ENCODE assay signal across 21 cellular contexts in genomic region chr9:125399165-125399564, GRCh38.
"Had no signal": no experiment of that assay in that cellular context is flagged by ENCODE, and none has a peak within 500 bp of the region (broad histone marks: within the 10 kb centered on the region; RNA-seq: fewer than 3 reads in every experiment).

No MANE protein-coding gene starts in this region.

- H3K27me3 Mint-ChIP-seq: activated B cell treated with CpG ODN at 0.5 μM for 24 hours; activated CD4-positive, alpha-beta T cell treated with anti-CD3 and anti-CD28 coated beads, Interleukin-2, amount 10 ng/mL, durations not matched to agents 24 days and 14 days; activated CD8-positive, alpha-beta memory T cell treated with anti-CD3 and anti-CD28 coated beads, Interleukin-2, amount 10 ng/mL, durations not matched to agents 7 days and 5 days; activated naive CD8-positive, alpha-beta T cell; activated T-cell treated with anti-CD3 and anti-CD28 coated beads, Interleukin-2, amount 50 U/mL, for 24 hours had no signal

- H3K4me3 Mint-ChIP-seq: activated B cell treated with CpG ODN at 0.5 μM for 24 hours; activated CD4-positive, alpha-beta T cell treated with anti-CD3 and anti-CD28 coated beads, Interleukin-2, amount 10 ng/mL, durations not matched to agents 24 days and 14 days; activated CD8-positive, alpha-beta memory T cell treated with anti-CD3 and anti-CD28 coated beads, Interleukin-2, amount 10 ng/mL, durations not matched to agents 7 days and 5 days; activated naive CD4-positive, alpha-beta T cell treated with anti-CD3 and anti-CD28 coated beads for 36 hours; activated naive CD8-positive, alpha-beta T cell; activated T-cell treated with anti-CD3 and anti-CD28 coated beads, Interleukin-2, amount 50 U/mL, for 24 hours; T-helper 1 cell treated with Interleukin-12 subunit alpha and Interleukin-12 subunit beta and Interleukin-4 antibody, amounts not matched to agents 30 μg/mL and 1 μg/mL, for 36 hours had no signal

- H3K36me3 Mint-ChIP-seq: activated CD8-positive, alpha-beta memory T cell treated with anti-CD3 and anti-CD28 coated beads, Interleukin-2, amount 10 ng/mL, durations not matched to agents 7 days and 5 days; activated naive CD8-positive, alpha-beta T cell had no signal

- DNase-seq: activated B cell treated with CpG ODN at 0.5 μM for 24 hours; activated CD4-positive, alpha-beta T cell treated with anti-CD3 and anti-CD28 coated beads for 1 hour; activated CD4-positive, alpha-beta T cell treated with anti-CD3 and anti-CD28 coated beads, Interleukin-2, amount 10 ng/mL, durations not matched to agents 24 days and 14 days; activated CD4-positive, alpha-beta T cell treated with anti-CD3 and anti-CD28 coated beads, Interleukin-2, amount 50 U/mL, for 48 hours; activated CD8-positive, alpha-beta memory T cell treated with anti-CD3 and anti-CD28 coated beads, Interleukin-2, amount 10 ng/mL, durations not matched to agents 7 days and 5 days; activated gamma-delta T cell; activated naive CD4-positive, alpha-beta T cell treated with anti-CD3 and anti-CD28 coated beads for 36 hours; activated T-cell treated with anti-CD3 and anti-CD28 coated beads, Interleukin-2, amount 50 U/mL, for 24 hours; amygdala; cerebellar nuclear complex; NCI-H1048; NCI-H146; NCI-H187 treated with DMSO at 0.1 percent for 48 hours; NCI-H2081 treated with DMSO at 0.1 percent for 48 hours; NCI-H446; NCI-H524; NCI-H748 treated with DMSO at 0.1 percent for 48 hours had no signal

- H3K4me1 Mint-ChIP-seq: activated B cell treated with CpG ODN at 0.5 μM for 24 hours; activated CD4-positive, alpha-beta T cell treated with anti-CD3 and anti-CD28 coated beads, Interleukin-2, amount 10 ng/mL, durations not matched to agents 24 days and 14 days; activated CD8-positive, alpha-beta memory T cell treated with anti-CD3 and anti-CD28 coated beads, Interleukin-2, amount 10 ng/mL, durations not matched to agents 7 days and 5 days had no signal

- H3K9me3 Mint-ChIP-seq: activated B cell treated with CpG ODN at 0.5 μM for 24 hours; activated CD4-positive, alpha-beta T cell treated with anti-CD3 and anti-CD28 coated beads, Interleukin-2, amount 10 ng/mL, durations not matched to agents 24 days and 14 days; activated naive CD4-positive, alpha-beta T cell treated with anti-CD3 and anti-CD28 coated beads for 36 hours; activated T-cell treated with anti-CD3 and anti-CD28 coated beads, Interleukin-2, amount 50 U/mL, for 24 hours; T-helper 1 cell treated with Interleukin-12 subunit alpha and Interleukin-12 subunit beta and Interleukin-4 antibody, amounts not matched to agents 30 μg/mL and 1 μg/mL, for 36 hours had no signal

- FAIRE-seq: colon had no signal

- ATAC-seq: activated CD8-positive, alpha-beta memory T cell treated with anti-CD3 and anti-CD28 coated beads, Interleukin-2, amount 10 ng/mL, durations not matched to agents 7 days and 5 days; Right ventricle myocardium inferior had no signal

- H3K27ac Mint-ChIP-seq: activated B cell treated with CpG ODN at 0.5 μM for 24 hours; activated CD4-positive, alpha-beta T cell treated with anti-CD3 and anti-CD28 coated beads, Interleukin-2, amount 10 ng/mL, durations not matched to agents 24 days and 14 days; activated CD8-positive, alpha-beta memory T cell treated with anti-CD3 and anti-CD28 coated beads, Interleukin-2, amount 10 ng/mL, durations not matched to agents 7 days and 5 days; activated naive CD4-positive, alpha-beta T cell treated with anti-CD3 and anti-CD28 coated beads for 36 hours; activated naive CD8-positive, alpha-beta T cell; activated T-cell treated with anti-CD3 and anti-CD28 coated beads, Interleukin-2, amount 50 U/mL, for 24 hours; T-helper 1 cell treated with Interleukin-12 subunit alpha and Interleukin-12 subunit beta and Interleukin-4 antibody, amounts not matched to agents 30 μg/mL and 1 μg/mL, for 36 hours had no signal
